ENCODE assay signal across 14 cellular contexts in genomic region chr7:158779061-158779992, GRCh38. TPM values are rescaled to one million over a fixed set of nuclear protein-coding genes. Genes with fewer than 3 reads are reported as not detected.
A peak's percentile ranks its signal among the peaks of the same experiment; 100 is the strongest.
DNase-seq lines count a peak whose midpoint lies in the region; ATAC-seq, FAIRE-seq and TF ChIP-seq lines count a peak whose summit lies in the region.
"Had no signal": no experiment of that assay in that cellular context is flagged by ENCODE, and none has a peak within 500 bp of the region (broad histone marks: within the 10 kb centered on the region; RNA-seq: fewer than 3 reads in every experiment).

No MANE protein-coding gene starts in this region.

- no peak for TF ChIP-seq POLR2A in K562 (conservative IDR thresholded peaks at IDR 0.05)

- ATAC-seq in K562: no peak
- ATAC-seq: WTC11 had no signal

- no peak overlapping the region for H2AK5ac ChIP-seq in neuronal stem cell (ENCODE audit: low read depth, low read length)

- H3K14ac ChIP-seq in neuronal stem cell (ENCODE audit: low read length): peak overlapping the region; percentile 23

- H4K20me1 ChIP-seq in BLaER1 (peaks cover 57% of the 10 kb centered on the region), K562 (replicated peaks; ENCODE audit: control insufficient read depth, insufficient read depth, low read length) (no peaks in the 10 kb centered on the region)

- H3K9ac ChIP-seq in BLaER1: 0 out of 2 replicates have a peak overlapping the region, but pooled peaks have one; percentile 48
- peak overlapping the region in 1 of 2 experiments; percentile 49; a peak in 1 of 4 replicates for H3K9ac ChIP-seq in K562 (ENCODE audit: insufficient read depth in 1 of 2, low read depth in 2 of 2, low read length in 2 of 2)
- H3K9ac ChIP-seq in neuronal stem cell (ENCODE audit: low read depth, low read length, poor library complexity): no peak overlapping the region

- H3K79me2 ChIP-seq in K562 (ENCODE audit: control insufficient read depth, insufficient read depth, low read length): peaks cover 25% of the 10 kb centered on the region; the same call in 2 of the 3 replicates

- no peak for TF ChIP-seq RAD21 in K562 (CRISPR knock-in tag; conservative IDR thresholded peaks at IDR 0.05 in 1 of 2, IDR thresholded peaks at IDR 0.05 in 1 of 2)

- in situ Hi-C loops in K562 (cut with MboI): no loop called here

- no peak overlapping the region for H4K91ac ChIP-seq in neuronal stem cell (ENCODE audit: low read depth, low read length, poor library complexity)

- H3K4me1 ChIP-seq in BLaER1 (peaks cover 48% of the 10 kb centered on the region), HEK293 (ENCODE audit: control insufficient read depth, insufficient read depth, low read length) (no peaks in the 10 kb centered on the region), K562 (replicated peaks in 1 of 2; ENCODE audit: control insufficient read depth in 2 of 2, insufficient read depth in 2 of 2, low read length in 2 of 2) (peaks cover 0 to 11% of the 10 kb centered on the region in 2 experiments; a peak in 4 of 5 replicates), neuronal stem cell (ENCODE audit: control insufficient read depth in 2 of 2, insufficient read depth in 1 of 2, low read depth in 1 of 2, low read length in 2 of 2) (no peaks in the 10 kb centered on the region), A673 (ENCODE audit: insufficient read depth, low read length, poor library complexity, severe bottlenecking) (no peaks in the 10 kb centered on the region)

- H3K23ac ChIP-seq in neuronal stem cell (ENCODE audit: low read depth, low read length, poor library complexity): peak overlapping the region; percentile 34

- H2BK120ac ChIP-seq in neuronal stem cell (ENCODE audit: low read depth, low read length): no peak overlapping the region

- FAIRE-seq in K562 (lab: Jason Lieb, UNC): no peak

- no peak overlapping the region for H2BK12ac ChIP-seq in neuronal stem cell (ENCODE audit: low read length)

- H3K27me3 ChIP-seq in BLaER1: no peaks in the 10 kb centered on the region
- H3K27me3 ChIP-seq in K562 (ENCODE audit: control insufficient read depth in 2 of 2, insufficient read depth in 2 of 2, low read length in 2 of 2): no peaks in the 10 kb centered on the region; a peak in 1 of 5 replicates
- no peaks in the 10 kb centered on the region for H3K27me3 ChIP-seq in neuronal stem cell (ENCODE audit: control insufficient read depth in 3 of 3, insufficient read depth in 3 of 3, low read depth in 1 of 3, low read length in 3 of 3)
- H3K27me3 ChIP-seq in A673 (replicated peaks; ENCODE audit: insufficient read depth, low read depth, low read length, poor library complexity): no peaks in the 10 kb centered on the region
- H3K27me3 ChIP-seq: neutrophil had no signal

- no peak for TF ChIP-seq EP300 in K562 (IDR thresholded peaks at IDR 0.05; ENCODE audit: low read length)

- CTCF ChIA-PET in HEK293 (lab: Yijun Ruan, JAX): no interaction called here
- CTCF ChIA-PET in K562 (lab: Yijun Ruan, JAX; ENCODE audit: low intra/inter-chr PET ratio): no interaction called here
- CTCF ChIA-PET in A673 (lab: Charles Lee): no interaction called here

- WGBS in K562 (ENCODE audit: insufficient coverage, low coverage, missing lambda C conversion rate): 62% methylated on average over 6 of the region's 6 CpGs
- no CpG with 5 or more reads among the region's 6 CpGs for WGBS in neuronal stem cell (ENCODE audit: extremely low coverage in 2 of 2, insufficient read length in 2 of 2, insufficient replicate concordance in 1 of 2), 2 donors

- no peaks in the 10 kb centered on the region for H3K79me1 ChIP-seq in neuronal stem cell (ENCODE audit: low read depth, low read length)

- H3K4me2 ChIP-seq in BLaER1 (peak overlapping the region; percentile 43), K562 (ENCODE audit: insufficient read depth, low read length) (no peak overlapping the region), neuronal stem cell (ENCODE audit: insufficient read depth, low read length, poor library complexity, severe bottlenecking) (no peak overlapping the region)

- H3K9me1 ChIP-seq in K562 (ENCODE audit: control insufficient read depth, insufficient read depth, low read length): no peaks in the 10 kb centered on the region

- H2BK5ac ChIP-seq in neuronal stem cell (ENCODE audit: low read length): no peak overlapping the region

- H2BK15ac ChIP-seq in neuronal stem cell (ENCODE audit: low read length): no peak overlapping the region

- intact Hi-C loops in K562 (cut with micrococcal nuclease) (no loop called here), A673 (cut with micrococcal nuclease; ENCODE audit: unreplicated experiment) (loop anchor here (10.0 kb wide), 1 partner anchor 195 kb away; no protein-coding TSS in a partner anchor)

- DNase-seq in K562 (ENCODE audit: extremely low read depth in 1 of 4, low spot score in 3 of 4) (no peak), neuronal stem cell (ENCODE audit: low spot score) (no peak), hepatic stellate cell (ENCODE audit: low spot score) (no peak), A673 (ENCODE audit: low spot score) (no peak), amniotic stem cell (lab: John Stamatoyannopoulos, UW) (no peak), MV-4-11 (lab: John Stamatoyannopoulos, UW) (no peak)
- DNase-seq: activated effector memory CD4-positive, alpha-beta T cell treated with Interleukin-2 at 50 U/mL for 16 hours; NCI-H1092; NCI-H446 treated with DMSO at 0.1 percent for 48 hours had no signal

- BruUV-seq in K562 (replicated peaks; lab: Mats Ljungman, UMichigan): no TSS peak
- BruUV-seq in A673 (replicated peaks; lab: Mats Ljungman, UMichigan): no TSS peak

- H3K4me3 ChIP-seq in BLaER1 (no peak overlapping the region), HEK293 (ENCODE audit: low read depth, low read length) (no peak overlapping the region), K562 (no peak overlapping the region), neuronal stem cell (ENCODE audit: low read length in 2 of 2) (no peak overlapping the region), A673 (ENCODE audit: low read depth, low read length, poor library complexity, severe bottlenecking) (no peak overlapping the region)

- no peak overlapping the region for H3K18ac ChIP-seq in neuronal stem cell (ENCODE audit: low read length)

- POLR2A ChIA-PET in HEK293 (lab: Yijun Ruan, JAX): no interaction called here
- POLR2A ChIA-PET in K562 (lab: Yijun Ruan, JAX): interaction anchor here (0.5 to 1.6 kb wide), 2 partner anchors 17 to 123 kb away, joined by 3 to 4 read pairs; no protein-coding TSS in a partner anchor
- POLR2A ChIA-PET in A673 (lab: Charles Lee; ENCODE audit: low non-redundant PET): no interaction called here

- no peak overlapping the region for H2AFZ ChIP-seq in K562 (ENCODE audit: low read depth, low read length)
- no peak overlapping the region for H2AFZ ChIP-seq in neuronal stem cell (ENCODE audit: low read length)

- TF ChIP-seq CTCF in HEK293 (tag by site-specific recombination; IDR thresholded peaks at IDR 0.05) (no peak), K562 (IDR thresholded peaks at IDR 0.05 in 2 of 3, conservative IDR thresholded peaks at IDR 0.05 in 1 of 3; ENCODE audit: insufficient read depth in 2 of 3, low read depth in 1 of 3, low read length in 3 of 3) (no peak), A673 (conservative IDR thresholded peaks at IDR 0.05; ENCODE audit: low read depth, low read length) (no peak)

- no peak overlapping the region for H4K8ac ChIP-seq in neuronal stem cell (ENCODE audit: low read depth, low read length)

- no peak overlapping the region for H3K4ac ChIP-seq in neuronal stem cell (ENCODE audit: low read length)

- H3K36me3 ChIP-seq in BLaER1: peaks cover 98% of the 10 kb centered on the region
- H3K36me3 ChIP-seq in HEK293 (ENCODE audit: control insufficient read depth in 2 of 2, insufficient read depth in 1 of 2, low read length in 2 of 2): peaks cover 0 to 53% of the 10 kb centered on the region in 2 experiments; a peak in 2 of 3 replicates
- H3K36me3 ChIP-seq in K562 (ENCODE audit: control insufficient read depth, insufficient read depth, low read length): peaks cover 86% of the 10 kb centered on the region
- peaks cover 23 to 40% of the 10 kb centered on the region in 2 donors for H3K36me3 ChIP-seq in neuronal stem cell (replicated peaks in 1 of 2; ENCODE audit: control insufficient read depth in 2 of 2, insufficient read depth in 2 of 2, low read length in 2 of 2)
- peaks cover 18% of the 10 kb centered on the region for H3K36me3 ChIP-seq in A673 (ENCODE audit: insufficient read depth, low read length, poor library complexity, severe bottlenecking)

- no peak overlapping the region for H3K27ac ChIP-seq in BLaER1
- no peak overlapping the region for H3K27ac ChIP-seq in HEK293 (ENCODE audit: extremely low read depth, low read depth, low read length)
- H3K27ac ChIP-seq in K562 (ENCODE audit: extremely low read depth, low read depth, low read length): no peak overlapping the region
- H3K27ac ChIP-seq in neuronal stem cell (replicated peaks; ENCODE audit: low read length): no peak overlapping the region
- H3K27ac ChIP-seq in A673 (ENCODE audit: low read depth, low read length, poor library complexity, severe bottlenecking): no peak overlapping the region
- H3K27ac ChIP-seq: HL-60, neutrophil had no signal

- H3K9me3 ChIP-seq in BLaER1 (no peaks in the 10 kb centered on the region; the same call in 1 of the 2 replicates), HEK293 (ENCODE audit: control insufficient read depth, insufficient read depth, low read depth, low read length) (no peaks in the 10 kb centered on the region), K562 (replicated peaks; ENCODE audit: control insufficient read depth, insufficient read depth, low read depth, low read length) (peaks cover 17% of the 10 kb centered on the region), neuronal stem cell (replicated peaks in 1 of 2; ENCODE audit: control insufficient read depth in 2 of 2, insufficient read depth in 1 of 2, low read depth in 1 of 2, low read length in 2 of 2) (peaks cover 0 to 15% of the 10 kb centered on the region in 2 donors), A673 (ENCODE audit: low read depth, low read length, poor library complexity, severe bottlenecking) (no peaks in the 10 kb centered on the region)
- H3K9me3 ChIP-seq: neutrophil had no signal

RNA-seq across cellular contexts. Expression of gene ESYT2, which starts 50.0 kb away (rescaled TPM):
- total RNA-seq in K562 (2011; cell fraction: chromatin; rRNA removed; ENCODE audit: low replicate concordance): 111 and 160 TPM in 2 replicates
- 87.6 and 91.1 TPM in 2 replicates for total RNA-seq in K562 (2011; cell fraction: nucleolus; rRNA removed)
- 118 and 155 TPM in 2 replicates for total RNA-seq in K562 (2011; cell fraction: nucleoplasm; rRNA removed)
- total RNA-seq in K562 (2014; rRNA removed) (64.7 and 68.7 TPM in 2 replicates), K562 (2014; rRNA removed; fragmentation: Illumina TruSeq; extraction: Trizol) (70.9 and 72.5 TPM in 2 replicates), K562 (2015; rRNA removed; fragmentation: Illumina TruSeq; extraction: Trizol) (63.1 and 67.1 TPM in 2 replicates), K562 (2021) (62.4 and 67.5 TPM in 2 replicates), A673 (2021) (33.3 and 37.5 TPM in 2 replicates)
- polyA plus RNA-seq in K562 (2011; rRNA removed) (57.5 and 86.9 TPM in 2 replicates), K562 (2014; fragmentation: Illumina TruSeq; extraction: Trizol) (55.5 and 58.2 TPM in 2 replicates), K562 (2014; fragmentation: Nextera tagmentation; extraction: Ambion mirVana) (1 to 10 TPM; 5.8 to 8.3 TPM), K562 (2014; rRNA removed) (44.0 and 45.2 TPM in 2 replicates)
- polyA plus RNA-seq in K562 (2011; cell fraction: cytosol; rRNA removed): 44.1 and 45.9 TPM in 2 replicates
- polyA plus RNA-seq in K562 (2011; cell fraction: nucleus; rRNA removed): 43.3 and 60.6 TPM in 2 replicates
- 47.5 and 54.2 TPM in 2 replicates for polyA plus RNA-seq in K562 (2012)
- polyA minus RNA-seq in K562 (2011; rRNA and poly(A)+ RNA removed): 119 and 154 TPM in 2 replicates
- 70.0 and 93.0 TPM in 2 replicates for polyA minus RNA-seq in K562 (2011; cell fraction: cytosol; rRNA and poly(A)+ RNA removed)
- 35.4 and 43.4 TPM in 2 replicates for polyA minus RNA-seq in K562 (2011; cell fraction: nucleus; rRNA and poly(A)+ RNA removed)
- 11.4 TPM for polyA plus RNA-seq in neuronal stem cell (2013, experiment 1 of 2)
- polyA plus RNA-seq in neuronal stem cell (2013, experiment 2 of 2): 11.9 TPM
